ENCODE assay signal across 15 cellular contexts in the genomic region with DNA sequence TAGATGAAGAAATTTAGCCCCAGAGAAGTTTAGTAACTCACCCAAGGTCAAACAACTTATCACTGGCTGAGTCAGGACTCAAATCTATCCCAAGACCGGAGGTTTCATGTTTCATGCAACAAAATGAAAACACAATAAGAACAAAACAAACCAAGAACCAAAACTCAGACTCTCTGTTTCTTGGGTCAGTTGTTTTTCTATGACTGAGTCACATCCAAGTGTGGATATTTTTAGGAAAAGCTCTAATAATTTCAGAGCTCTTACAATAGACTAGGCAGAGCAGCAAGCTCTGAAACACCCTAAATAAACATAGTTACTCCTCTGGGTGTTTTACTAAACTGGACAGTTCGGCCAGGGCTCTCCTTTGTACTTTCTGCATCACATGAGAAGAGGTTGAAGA.
DNase-seq lines count a peak whose midpoint lies in the region; ATAC-seq and TF ChIP-seq lines count a peak whose summit lies in the region.
"Had no signal": no experiment of that assay in that cellular context is flagged by ENCODE, and none has a peak within 500 bp of the region (broad histone marks: within the 10 kb centered on the region; RNA-seq: fewer than 3 reads in every experiment).

No MANE protein-coding gene starts in this region.

- ATAC-seq in thoracic aorta (ENCODE audit: insufficient number of reproducible peaks, low FRiP score, low read depth) (peak; percentile 83), GM21423 (IDR thresholded peaks at IDR 0.05; ENCODE audit: unreplicated experiment) (no peak)
- ATAC-seq: WTC11 had no signal

- H3K27ac ChIP-seq in thoracic aorta, result peak overlapping the region in 1 of 2 donors; percentile 65
- H3K27ac ChIP-seq: C4-2B, cardiac muscle cell had no signal

- in situ Hi-C loops in astrocyte of the spinal cord (cut with HindIII; ENCODE audit: low sequenced_read_pairs), result no loop called here

- H3K36me3 ChIP-seq in thoracic aorta, result no peaks in the 10 kb centered on the region
- H3K36me3 ChIP-seq: cardiac muscle cell had no signal

- H3K4me3 ChIP-seq in astrocyte of the spinal cord (ENCODE audit: low read depth, low read length) (no peak overlapping the region), foreskin fibroblast (ENCODE audit: low read depth in 1 of 2, low read length in 2 of 2) (no peak overlapping the region), thoracic aorta (peak overlapping the region; percentile 9)
- H3K4me3 ChIP-seq: cardiac muscle cell had no signal

- peaks cover 0 to 11% of the 10 kb centered on the region in 2 donors for H3K4me1 ChIP-seq in thoracic aorta (ENCODE audit: control insufficient read depth in 1 of 2, low read depth in 2 of 2)

- H3K9me3 ChIP-seq in thoracic aorta, result no peaks in the 10 kb centered on the region

- no peaks in the 10 kb centered on the region for H3K27me3 ChIP-seq in thoracic aorta (replicated peaks; ENCODE audit: insufficient read depth)

- DNase-seq in LHCN-M2 (ENCODE audit: low read depth) (peak; percentile 85), astrocyte of the spinal cord (ENCODE audit: low read depth, low spot score) (peak; percentile 79), foreskin fibroblast (peak; percentile 51 to 62), thoracic aorta (ENCODE audit: low spot score) (no peak), NCI-H345 (lab: John Stamatoyannopoulos, UW) (no peak), 8988T (no peak)
- DNase-seq: DND-41; effector memory CD4-positive, alpha-beta T cell; MV-4-11; NCI-H2081; right cardiac atrium had no signal

- TF ChIP-seq CTCF in astrocyte of the spinal cord (IDR thresholded peaks at IDR 0.05; ENCODE audit: low read depth, low read length) (no peak), foreskin fibroblast (IDR thresholded peaks at IDR 0.05; ENCODE audit: low read depth, low read length) (no peak), thoracic aorta (IDR thresholded peaks at IDR 0.05) (no peak)

Comparison
In these comparisons a context has a peak if more than half of its experiments do, and no peak if none do; other contexts are left out.
1. DNase-seq: peak in LHCN-M2 (single experiment), astrocyte of the spinal cord (single experiment) and foreskin fibroblast (2 of 2); none in thoracic aorta (single experiment), NCI-H345 (single experiment) and 8988T (single experiment).